Comparison of ENCODE assay signal across 8 cellular contexts in the genomic region with DNA sequence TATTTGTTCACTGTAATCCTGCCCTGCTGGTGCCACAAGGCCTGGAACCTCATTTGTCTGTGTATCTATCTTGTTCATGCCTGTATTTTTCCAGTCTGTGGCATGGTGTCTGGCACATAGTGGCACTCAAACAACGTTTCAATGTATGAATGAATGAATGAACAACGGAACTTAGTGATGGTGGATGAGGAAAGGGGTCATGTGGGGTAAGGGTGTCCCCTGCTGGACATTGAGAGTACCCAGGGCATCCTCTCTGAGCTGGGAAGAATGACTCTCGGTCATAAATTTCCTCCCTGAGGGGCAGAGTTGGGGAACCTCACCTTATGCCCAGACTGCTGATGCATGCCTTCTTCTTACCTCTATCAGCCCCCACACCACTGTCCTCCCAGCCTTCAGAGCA. TPM values are rescaled to one million over a fixed set of nuclear protein-coding genes. Genes with fewer than 3 reads are reported as not detected.
A peak's percentile ranks its signal among the peaks of the same experiment; 100 is the strongest.
DNase-seq lines count a peak whose midpoint lies in the region; ATAC-seq and TF ChIP-seq lines count a peak whose summit lies in the region.

No MANE protein-coding gene starts in this region.

- peaks cover 41% of the 10 kb centered on the region for H3K4me1 Mint-ChIP-seq in activated CD4-positive, alpha-beta T cell treated with anti-CD3 and anti-CD28 coated beads, Interleukin-2, amount 10 ng/mL, durations not matched to agents 24 days and 14 days
- H3K4me1 Mint-ChIP-seq in glutamatergic neuron (ENCODE audit: low read depth, unreplicated experiment) = peaks cover 9% of the 10 kb centered on the region

- no peaks in the 10 kb centered on the region for H3K36me3 Mint-ChIP-seq in activated CD4-positive, alpha-beta T cell treated with anti-CD3 and anti-CD28 coated beads, Interleukin-2, amount 10 ng/mL, durations not matched to agents 24 days and 14 days (ENCODE audit: low read depth)
- H3K36me3 Mint-ChIP-seq in glutamatergic neuron (ENCODE audit: unreplicated experiment) = no peaks in the 10 kb centered on the region

- WGBS in upper lobe of left lung, 2 donors = 6 to 17% methylated on average over 3 of the region's 3 CpGs

- peak overlapping the region; percentile 55 for H3K9ac ChIP-seq in Loucy (ENCODE audit: low read depth, low read length, poor library complexity, severe bottlenecking)

- TF ChIP-seq CTCF in Loucy (conservative IDR thresholded peaks at IDR 0.05; ENCODE audit: low read length) (peak; percentile 98), glutamatergic neuron (IDR thresholded peaks at IDR 0.05; ENCODE audit: partially characterized antibody, unreplicated experiment) (peak; percentile 45), upper lobe of left lung (IDR thresholded peaks at IDR 0.05) (peak in 4 of 6 experiments; percentile 13 to 34 (median 18))

- peaks cover 29% of the 10 kb centered on the region for H3K4me1 ChIP-seq in Loucy (ENCODE audit: insufficient read depth, low read length, poor library complexity, severe bottlenecking)
- H3K4me1 ChIP-seq in upper lobe of left lung = no peaks in the 10 kb centered on the region

- H3K9me2 ChIP-seq in Loucy (replicated peaks; ENCODE audit: low read depth, low read length) = no peaks in the 10 kb centered on the region

- no peaks in the 10 kb centered on the region for H3K27me3 ChIP-seq in Loucy (ENCODE audit: insufficient read depth, low read length, poor library complexity, severe bottlenecking)
- no peaks in the 10 kb centered on the region for H3K27me3 ChIP-seq in upper lobe of left lung

- no peak for TF ChIP-seq EP300 in upper lobe of left lung (IDR thresholded peaks at IDR 0.05)

- H3K9me3 ChIP-seq in Loucy (ENCODE audit: insufficient read depth, low read depth, low read length) (no peaks in the 10 kb centered on the region), upper lobe of left lung (no peaks in the 10 kb centered on the region)

- no peak for TF ChIP-seq POLR2A in upper lobe of left lung (IDR thresholded peaks at IDR 0.05)

- no peak overlapping the region for H3K27ac Mint-ChIP-seq in activated CD4-positive, alpha-beta T cell treated with anti-CD3 and anti-CD28 coated beads, Interleukin-2, amount 10 ng/mL, durations not matched to agents 24 days and 14 days
- no peak overlapping the region for H3K27ac Mint-ChIP-seq in glutamatergic neuron (ENCODE audit: unreplicated experiment)

- intact Hi-C loops in activated CD4-positive, alpha-beta T cell treated with anti-CD3 and anti-CD28 coated beads, Interleukin-2, amount 10 ng/mL, durations not matched to agents 24 days and 14 days (cut with micrococcal nuclease) = loop anchor here (1.0 to 10.0 kb wide), 2 partner anchors 116 to 227 kb away; a partner anchor contains a TSS
- intact Hi-C loops in sciatic nerve (cut with DNase I) = no loop called here

- H4K20me1 ChIP-seq in Loucy (ENCODE audit: insufficient read depth, low read length, poor library complexity, severe bottlenecking) = no peaks in the 10 kb centered on the region

- H3F3A ChIP-seq in Loucy (ENCODE audit: low read depth) = no peaks in the 10 kb centered on the region

- no peak overlapping the region for H3K4me3 ChIP-seq in Loucy (ENCODE audit: low read length, poor library complexity, severe bottlenecking)
- H3K4me3 ChIP-seq in upper lobe of left lung = no peak overlapping the region

- no peaks in the 10 kb centered on the region for H3K9me3 Mint-ChIP-seq in activated CD4-positive, alpha-beta T cell treated with anti-CD3 and anti-CD28 coated beads, Interleukin-2, amount 10 ng/mL, durations not matched to agents 24 days and 14 days
- peaks cover 3% of the 10 kb centered on the region for H3K9me3 Mint-ChIP-seq in glutamatergic neuron (ENCODE audit: unreplicated experiment)

- H3K36me3 ChIP-seq in Loucy (ENCODE audit: insufficient read depth, low read length) (no peaks in the 10 kb centered on the region), upper lobe of left lung (no peaks in the 10 kb centered on the region)

- peaks cover 4% of the 10 kb centered on the region for H3K27me3 Mint-ChIP-seq in activated CD4-positive, alpha-beta T cell treated with anti-CD3 and anti-CD28 coated beads, Interleukin-2, amount 10 ng/mL, durations not matched to agents 24 days and 14 days
- H3K27me3 Mint-ChIP-seq in glutamatergic neuron (ENCODE audit: unreplicated experiment) = no peaks in the 10 kb centered on the region

- peak overlapping the region; percentile 53 for H3K4me2 ChIP-seq in Loucy (ENCODE audit: low read depth, low read length, poor library complexity, severe bottlenecking)

- no peaks in the 10 kb centered on the region for H3K79me2 ChIP-seq in Loucy (ENCODE audit: insufficient read depth, low read length)

- no peak for ATAC-seq in upper lobe of left lung (ENCODE audit: low FRiP score in 2 of 2)
- ATAC-seq in sciatic nerve = no peak

- DNase-seq in NCI-H82 (lab: John Stamatoyannopoulos, UW) (peak; percentile 47), NCI-H82 treated with DMSO at 0.1 percent for 48 hours (lab: John Stamatoyannopoulos, UW; ENCODE audit: unreplicated experiment) (no peak), glutamatergic neuron (peak; percentile 29), upper lobe of left lung (no peak), sciatic nerve (ENCODE audit: low spot score) (no peak), LoVo (ENCODE audit: low spot score) (no peak)
- DNase-seq in activated CD4-positive, alpha-beta T cell treated with anti-CD3 and anti-CD28 coated beads, Interleukin-2, amount 10 ng/mL, durations not matched to agents 24 days and 14 days = peak; percentile 86

- peak overlapping the region; percentile 69; the same call in 1 of the 2 replicates for H2AFZ ChIP-seq in Loucy (ENCODE audit: low read length)

- no peak overlapping the region for H3K4me3 Mint-ChIP-seq in activated CD4-positive, alpha-beta T cell treated with anti-CD3 and anti-CD28 coated beads, Interleukin-2, amount 10 ng/mL, durations not matched to agents 24 days and 14 days
- H3K4me3 Mint-ChIP-seq in glutamatergic neuron (ENCODE audit: unreplicated experiment) = peak overlapping the region; percentile 21

- H3K27ac ChIP-seq in upper lobe of left lung = no peak overlapping the region

RNA-seq across cellular contexts. Expression of a gene that starts 18.9 kb away (rescaled TPM):
- total RNA-seq in activated CD4-positive, alpha-beta T cell treated with anti-CD3 and anti-CD28 coated beads, Interleukin-2, amount 10 ng/mL, durations not matched to agents 24 days and 14 days = not detected in 2 replicates
- not detected for total RNA-seq in glutamatergic neuron (ENCODE audit: unreplicated experiment)
- 1 to 10 TPM in 2 of 6 donors, under 1 TPM in 3, not detected in 1; 0.30 to 1.3 (median 0.72) TPM for total RNA-seq in upper lobe of left lung
- 0.31 TPM for total RNA-seq in sciatic nerve

RNA-seq across cellular contexts. Expression of a gene that starts 19.2 kb away (rescaled TPM):
- total RNA-seq in activated CD4-positive, alpha-beta T cell treated with anti-CD3 and anti-CD28 coated beads, Interleukin-2, amount 10 ng/mL, durations not matched to agents 24 days and 14 days = not detected in 2 replicates
- 97.3 TPM for total RNA-seq in glutamatergic neuron (ENCODE audit: unreplicated experiment)
- total RNA-seq in upper lobe of left lung = 1 to 10 TPM in 2 of 6 donors, not detected in 4; 1.2 to 1.4 TPM
- not detected for total RNA-seq in sciatic nerve

RNA-seq across cellular contexts. Expression of a gene that starts 37.5 kb away (rescaled TPM):
- total RNA-seq in activated CD4-positive, alpha-beta T cell treated with anti-CD3 and anti-CD28 coated beads, Interleukin-2, amount 10 ng/mL, durations not matched to agents 24 days and 14 days = 1.1 and 1.4 TPM in 2 replicates
- total RNA-seq in glutamatergic neuron (ENCODE audit: unreplicated experiment) (2.2 TPM), upper lobe of left lung (10 to 100 TPM in 3 of 6 donors, 1 to 10 TPM in 2, under 1 TPM in 1; 0.59 to 25.2 (median 11.1) TPM), sciatic nerve (not detected)

RNA-seq across cellular contexts. Expression of a gene that starts 40.7 kb away (rescaled TPM):
- 57.0 and 60.2 TPM in 2 replicates for total RNA-seq in activated CD4-positive, alpha-beta T cell treated with anti-CD3 and anti-CD28 coated beads, Interleukin-2, amount 10 ng/mL, durations not matched to agents 24 days and 14 days
- total RNA-seq in glutamatergic neuron (ENCODE audit: unreplicated experiment) (64.6 TPM), upper lobe of left lung (10 to 100 TPM; 25.6 to 53.0 (median 39.4) TPM), sciatic nerve (42.2 TPM)

Comparison
In these comparisons a context has a peak if more than half of its experiments do, and no peak if none do; other contexts are left out.
1. DNase-seq: peak in NCI-H82 (single experiment), activated CD4-positive, alpha-beta T cell treated with anti-CD3 and anti-CD28 coated beads, Interleukin-2, amount 10 ng/mL, durations not matched to agents 24 days and 14 days (single experiment) and glutamatergic neuron (single experiment); none in NCI-H82 treated with DMSO at 0.1 percent for 48 hours (single experiment), upper lobe of left lung (0 of 2), sciatic nerve (single experiment) and LoVo (single experiment).
2. CTCF ChIP-seq: peak in every context shown above with its lines; median percentile 98 in Loucy; 45 in glutamatergic neuron; 18 in upper lobe of left lung.
3. RNA of a gene that starts 19.2 kb away (total RNA-seq): 97.3 TPM in glutamatergic neuron (single experiment); not detected in activated CD4-positive, alpha-beta T cell treated with anti-CD3 and anti-CD28 coated beads, Interleukin-2, amount 10 ng/mL, durations not matched to agents 24 days and 14 days, 1.2 to 1.4 TPM in upper lobe of left lung and not detected in sciatic nerve (single experiment); every median in the first group is over 10 times any median in the second.